14 cellular contexts compared by ENCODE assay signal in genomic region chr7:199465-200249, GRCh38. TPM values are rescaled to one million over a fixed set of nuclear protein-coding genes. Genes with fewer than 3 reads are reported as not detected.
A peak's percentile ranks its signal among the peaks of the same experiment; 100 is the strongest.
DNase-seq lines count a peak whose midpoint lies in the region; ATAC-seq and TF ChIP-seq lines count a peak whose summit lies in the region.
"Had no signal": no experiment of that assay in that cellular context is flagged by ENCODE, and none has a peak within 500 bp of the region (broad histone marks: within the 10 kb centered on the region; RNA-seq: fewer than 3 reads in every experiment).

No MANE protein-coding gene starts in this region.

- H3K27ac Mint-ChIP-seq in brain (peak overlapping the region in 4 of 5 experiments; percentile 33 to 95 (median 58)), chondrocyte (ENCODE audit: unreplicated experiment) (no peak overlapping the region)
- H3K27ac Mint-ChIP-seq: CD4-positive, alpha-beta T cell had no signal

- H3K4me3 Mint-ChIP-seq in brain (peak overlapping the region in 3 of 5 experiments; percentile 22 to 45 (median 26)), chondrocyte (ENCODE audit: unreplicated experiment) (no peak overlapping the region)
- H3K4me3 Mint-ChIP-seq: CD4-positive, alpha-beta T cell had no signal

- intact Hi-C loops in Right ventricle myocardium superior (cut with DNase I): no loop called here
- intact Hi-C loops in cardiac septum (cut with DNase I): no loop called here

- H3K27me3 Mint-ChIP-seq in brain (no peaks in the 10 kb centered on the region), chondrocyte (ENCODE audit: low read depth) (no peaks in the 10 kb centered on the region)

- ATAC-seq in Right ventricle myocardium superior (ENCODE audit: poor library complexity): peak; percentile 81
- ATAC-seq in HG03139 (IDR thresholded peaks at IDR 0.05; ENCODE audit: unreplicated experiment): no peak

- H3K9me3 Mint-ChIP-seq in brain (no peaks in the 10 kb centered on the region), chondrocyte (ENCODE audit: low read depth) (no peaks in the 10 kb centered on the region)
- H3K9me3 Mint-ChIP-seq: CD4-positive, alpha-beta T cell had no signal

- H3K36me3 Mint-ChIP-seq in brain (peaks cover 72% of the 10 kb centered on the region), chondrocyte (ENCODE audit: low read depth) (peaks cover 46% of the 10 kb centered on the region)

- H3K4me1 Mint-ChIP-seq in brain: peaks cover 72% of the 10 kb centered on the region
- peaks cover 18% of the 10 kb centered on the region for H3K4me1 Mint-ChIP-seq in chondrocyte (ENCODE audit: low read depth)

- TF ChIP-seq CTCF in brain (conservative IDR thresholded peaks at IDR 0.05): no peak
- no peak for TF ChIP-seq CTCF in chondrocyte (IDR thresholded peaks at IDR 0.05)

- DNase-seq in Right ventricle myocardium superior (no peak), cardiac septum (ENCODE audit: low spot score) (no peak), myocyte (ENCODE audit: low read depth) (peak; percentile 51), chondrocyte (ENCODE audit: low spot score) (no peak), NCI-H345 treated with DMSO at 0.1 percent for 48 hours (lab: John Stamatoyannopoulos, UW; ENCODE audit: unreplicated experiment) (no peak)
- DNase-seq: Caco-2; CD4-positive, alpha-beta T cell; NCI-H1105; NCI-H2081; NCI-H748 treated with DMSO at 0.1 percent for 48 hours; RPMI8226; SJCRH30 had no signal

RNA-seq across cellular contexts. Expression of gene FAM20C, which starts 7.3 kb away (rescaled TPM):
- 23.4 TPM for total RNA-seq in Right ventricle myocardium superior
- total RNA-seq in cardiac septum: 30.2 TPM
- 20.8 TPM for polyA plus RNA-seq in brain (ENCODE audit: insufficient read depth, low read depth, low replicate concordance)
- 21.7 and 37.3 TPM in 2 replicates for total RNA-seq in myocyte
- 35.9 TPM for polyA plus RNA-seq in myocyte (2012)
- 34.4 to 58.1 TPM (median 35.0 TPM) in 3 replicates for total RNA-seq in chondrocyte
